Comparison of ENCODE assay signal across 8 cellular contexts in genomic region chr18:11946756-11947155, GRCh38. TPM values are rescaled to one million over a fixed set of nuclear protein-coding genes. Genes with fewer than 3 reads are reported as not detected.
DNase-seq lines count a peak whose midpoint lies in the region; ATAC-seq lines count a peak whose summit lies in the region.

No MANE protein-coding gene starts in this region.

- no peaks in the 10 kb centered on the region for H3K27me3 Mint-ChIP-seq in activated T-cell treated with anti-CD3 and anti-CD28 coated beads, Interleukin-2, amount 50 U/mL, for 24 hours
- no peaks in the 10 kb centered on the region for H3K27me3 Mint-ChIP-seq in activated T-helper 2 cell treated with anti-CD3 and anti-CD28 coated beads, Interferon-gamma antibody, Interleukin-2, Interleukin-4, amounts not matched to agents 10 μg/mL and 5 μg/mL and 100 μg/mL, durations not matched to agents 14 hours and 24 hours and 36 hours (ENCODE audit: low read depth)

- ATAC-seq in HG03521 (IDR thresholded peaks at IDR 0.05; ENCODE audit: unreplicated experiment), result no peak

- H3K4me3 ChIP-seq in iPS-15b (ENCODE audit: low read depth, low read length), result peak overlapping the region; percentile 68

- no peaks in the 10 kb centered on the region for H3K27me3 ChIP-seq in iPS-15b (ENCODE audit: control insufficient read depth, insufficient read depth, low read length)

- no peaks in the 10 kb centered on the region for H3K9me3 Mint-ChIP-seq in activated T-cell treated with anti-CD3 and anti-CD28 coated beads, Interleukin-2, amount 50 U/mL, for 24 hours
- no peaks in the 10 kb centered on the region for H3K9me3 Mint-ChIP-seq in activated T-helper 2 cell treated with anti-CD3 and anti-CD28 coated beads, Interferon-gamma antibody, Interleukin-2, Interleukin-4, amounts not matched to agents 10 μg/mL and 5 μg/mL and 100 μg/mL, durations not matched to agents 14 hours and 24 hours and 36 hours

- H3K9me3 ChIP-seq in iPS-15b (ENCODE audit: control insufficient read depth, insufficient read depth, low read length), result no peaks in the 10 kb centered on the region

- intact Hi-C loops in activated T-helper 2 cell treated with anti-CD3 and anti-CD28 coated beads, Interferon-gamma antibody, Interleukin-2, Interleukin-4, amounts not matched to agents 10 μg/mL and 5 μg/mL and 100 μg/mL, durations not matched to agents 14 hours and 24 hours and 36 hours (cut with micrococcal nuclease), result loop anchor here (1.0 kb wide), 2 partner anchors 35 to 38 kb away; partner anchors contain the start of genes IMPA2 and MPPE1

- H3K27ac Mint-ChIP-seq in activated T-cell treated with anti-CD3 and anti-CD28 coated beads, Interleukin-2, amount 50 U/mL, for 24 hours, result peak overlapping the region; percentile 18
- no peak overlapping the region for H3K27ac Mint-ChIP-seq in activated T-helper 2 cell treated with anti-CD3 and anti-CD28 coated beads, Interferon-gamma antibody, Interleukin-2, Interleukin-4, amounts not matched to agents 10 μg/mL and 5 μg/mL and 100 μg/mL, durations not matched to agents 14 hours and 24 hours and 36 hours

- H3K4me3 Mint-ChIP-seq in activated T-cell treated with anti-CD3 and anti-CD28 coated beads, Interleukin-2, amount 50 U/mL, for 24 hours, result peak overlapping the region; percentile 74
- H3K4me3 Mint-ChIP-seq in activated T-helper 2 cell treated with anti-CD3 and anti-CD28 coated beads, Interferon-gamma antibody, Interleukin-2, Interleukin-4, amounts not matched to agents 10 μg/mL and 5 μg/mL and 100 μg/mL, durations not matched to agents 14 hours and 24 hours and 36 hours (ENCODE audit: low read depth), result peak overlapping the region; percentile 6

- DNase-seq in activated T-cell treated with anti-CD3 and anti-CD28 coated beads, Interleukin-2, amount 50 U/mL, for 24 hours, result no peak
- DNase-seq in activated T-cell treated with anti-CD3 and anti-CD28 coated beads, Interleukin-2, amount 50 U/mL, for 1 hour, result no peak
- DNase-seq in activated T-helper 2 cell treated with anti-CD3 and anti-CD28 coated beads, Interferon-gamma antibody, Interleukin-2, Interleukin-4, amounts not matched to agents 10 μg/mL and 5 μg/mL and 100 μg/mL, durations not matched to agents 14 hours and 24 hours and 36 hours (ENCODE audit: low spot score), result no peak
- DNase-seq in stimulated activated CD8-positive, alpha-beta memory T cell treated with anti-CD3 and anti-CD28 coated beads, Interleukin-4, amount 100 ng/mL, for 48 hours, result peak; percentile 25
- DNase-seq in activated effector memory CD4-positive, alpha-beta T cell treated with anti-CD3 and anti-CD28 coated beads, Interleukin-2, amount 50 U/mL, for 16 hours, result no peak
- DNase-seq in NCI-H2171 (lab: John Stamatoyannopoulos, UW), result no peak

- peaks cover 13% of the 10 kb centered on the region for H3K4me1 ChIP-seq in iPS-15b (ENCODE audit: control insufficient read depth, insufficient read depth, low read length)

- peaks cover 11% of the 10 kb centered on the region for H3K4me1 Mint-ChIP-seq in activated T-cell treated with anti-CD3 and anti-CD28 coated beads, Interleukin-2, amount 50 U/mL, for 24 hours (ENCODE audit: low read depth)
- peaks cover 11% of the 10 kb centered on the region for H3K4me1 Mint-ChIP-seq in activated T-helper 2 cell treated with anti-CD3 and anti-CD28 coated beads, Interferon-gamma antibody, Interleukin-2, Interleukin-4, amounts not matched to agents 10 μg/mL and 5 μg/mL and 100 μg/mL, durations not matched to agents 14 hours and 24 hours and 36 hours (ENCODE audit: low read depth)

- H3K36me3 Mint-ChIP-seq in activated T-cell treated with anti-CD3 and anti-CD28 coated beads, Interleukin-2, amount 50 U/mL, for 24 hours (ENCODE audit: low read depth), result no peaks in the 10 kb centered on the region
- H3K36me3 Mint-ChIP-seq in activated T-helper 2 cell treated with anti-CD3 and anti-CD28 coated beads, Interferon-gamma antibody, Interleukin-2, Interleukin-4, amounts not matched to agents 10 μg/mL and 5 μg/mL and 100 μg/mL, durations not matched to agents 14 hours and 24 hours and 36 hours (ENCODE audit: low read depth), result no peaks in the 10 kb centered on the region

- no peak overlapping the region for H3K9ac ChIP-seq in iPS-15b (ENCODE audit: low read depth, low read length)

- H3K36me3 ChIP-seq in iPS-15b (ENCODE audit: control insufficient read depth, insufficient read depth, low read length), result no peaks in the 10 kb centered on the region

RNA-seq across cellular contexts. Expression of gene IMPA2, which starts 34.6 kb away (rescaled TPM):
- total RNA-seq in activated T-helper 2 cell treated with anti-CD3 and anti-CD28 coated beads, Interferon-gamma antibody, Interleukin-2, Interleukin-4, amounts not matched to agents 10 μg/mL and 5 μg/mL and 100 μg/mL, durations not matched to agents 14 hours and 24 hours and 36 hours, result 17.4 and 22.2 TPM in 2 replicates

RNA-seq across cellular contexts. Expression of gene MPPE1, which starts 38.6 kb away (rescaled TPM):
- total RNA-seq in activated T-helper 2 cell treated with anti-CD3 and anti-CD28 coated beads, Interferon-gamma antibody, Interleukin-2, Interleukin-4, amounts not matched to agents 10 μg/mL and 5 μg/mL and 100 μg/mL, durations not matched to agents 14 hours and 24 hours and 36 hours, result 37.5 and 40.6 TPM in 2 replicates
